1 cellular context compared by ENCODE assay signal in the genomic region with DNA sequence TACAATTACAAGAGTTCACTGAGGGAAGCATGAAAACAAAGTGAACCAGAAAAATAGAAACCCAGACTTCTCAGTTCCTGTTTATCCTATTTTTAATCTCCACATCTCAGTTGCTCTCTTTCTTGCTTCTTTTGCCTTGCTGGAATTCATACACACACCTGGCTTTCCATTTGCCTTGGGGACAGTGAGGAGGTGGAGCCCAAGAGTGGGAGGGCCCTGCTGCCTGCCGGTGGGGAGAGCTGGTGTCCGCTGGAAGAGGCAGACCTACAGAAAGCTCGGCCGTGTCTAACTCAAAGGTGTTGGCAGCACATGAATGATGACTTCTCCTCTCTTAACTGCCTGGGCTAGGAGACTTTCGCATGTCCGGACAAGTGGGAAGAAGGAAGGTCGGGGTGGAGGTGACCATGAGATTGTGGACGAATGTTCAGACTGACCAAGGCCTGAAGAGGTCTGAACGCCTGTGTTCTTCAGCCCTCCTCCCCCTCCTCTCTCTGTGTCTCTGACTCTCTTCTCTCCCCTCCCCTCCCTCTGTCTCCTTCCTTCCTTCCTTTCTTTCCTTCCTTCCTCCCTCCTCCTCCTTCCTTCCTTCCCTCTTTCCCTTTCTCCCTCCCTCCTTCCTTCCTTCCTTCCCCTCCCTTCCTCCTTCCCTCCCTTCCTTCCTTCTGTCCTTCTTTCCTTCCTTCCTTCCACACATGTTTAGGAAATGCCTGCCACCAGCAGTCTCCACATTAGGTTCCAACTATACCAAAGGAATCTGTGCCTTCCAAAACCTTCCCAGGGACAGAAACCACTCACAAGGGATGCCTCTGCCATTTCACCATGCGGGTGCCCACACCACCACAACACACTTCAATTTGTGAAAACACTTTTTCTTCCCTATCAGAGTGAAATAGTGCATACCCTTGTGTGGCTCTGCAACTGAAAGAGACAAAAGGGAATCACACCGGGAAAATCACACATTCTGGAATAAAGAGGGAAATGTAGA.
TF ChIP-seq lines count a peak whose summit lies in the region.

No MANE protein-coding gene starts in this region.

TF ChIP-seq in H1, 55 proteins besides CTCF, POLR2A, EP300 and RAD21 (continued from another document):
- TF ChIP-seq MAFK (IDR thresholded peaks at IDR 0.05; ENCODE audit: low read depth, low read length) = no peak
